Comparison of ENCODE assay signal across 8 cellular contexts in the genomic region with DNA sequence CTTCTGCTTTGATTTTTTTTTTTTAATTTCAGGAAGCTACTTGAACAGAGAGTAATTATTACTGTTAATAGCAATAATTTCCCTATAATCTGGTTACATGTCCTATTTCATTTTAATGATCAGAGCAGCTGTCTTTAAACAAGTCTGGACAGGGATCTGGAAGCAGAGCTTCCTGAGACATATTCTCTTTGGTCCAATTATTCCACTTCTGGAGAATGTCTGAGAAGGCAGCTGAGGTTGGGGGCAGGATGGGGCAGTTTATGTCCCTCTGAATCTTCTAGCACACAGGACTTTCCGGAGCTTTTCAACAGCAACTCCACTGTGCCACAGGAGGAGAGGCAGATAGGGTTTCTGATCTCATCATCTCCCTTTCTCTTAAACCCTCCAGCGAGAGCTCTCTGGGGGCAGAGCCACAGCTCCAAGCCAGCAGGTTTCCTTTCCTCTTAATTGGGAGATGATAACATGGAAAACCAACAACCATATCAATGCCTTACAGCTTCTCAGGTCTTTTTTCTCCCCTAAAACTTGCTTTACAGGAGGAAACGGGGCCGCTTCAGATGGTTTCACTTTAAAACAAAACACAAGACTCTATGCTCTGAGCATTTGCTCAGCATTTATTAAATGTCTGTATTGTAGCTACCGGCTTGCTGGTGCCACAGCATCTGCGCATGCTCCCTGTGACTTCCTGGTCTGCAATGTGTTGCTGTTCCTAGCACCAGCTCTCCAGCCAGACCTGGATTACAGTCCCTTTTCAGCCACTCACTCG.
DNase-seq lines count a peak whose midpoint lies in the region; ATAC-seq and TF ChIP-seq lines count a peak whose summit lies in the region.

No MANE protein-coding gene starts in this region.

- H3K27ac ChIP-seq in foreskin keratinocyte, result no peak overlapping the region

- H3K4me1 ChIP-seq in foreskin keratinocyte, result peaks cover 26% of the 10 kb centered on the region

- DNase-seq in GM03348 (ENCODE audit: low spot score) (peak; percentile 85), foreskin keratinocyte (peak in 1 of 2 donors; percentile 35), pons (ENCODE audit: low spot score) (peak; percentile 74), cortex of kidney (lab: John Stamatoyannopoulos, UW) (no peak), ecto neural progenitor cell (ENCODE audit: low spot score) (no peak)
- DNase-seq in activated CD4-positive, alpha-beta T cell treated with anti-CD3 and anti-CD28 coated beads for 1 hour, result peak; percentile 11

- ATAC-seq in HG03039 (IDR thresholded peaks at IDR 0.05; ENCODE audit: unreplicated experiment), result peak; percentile 74
- peak; percentile 12 for ATAC-seq in foreskin keratinocyte
- no peak for ATAC-seq in HG03439 (IDR thresholded peaks at IDR 0.05; ENCODE audit: unreplicated experiment)

- H3K27me3 ChIP-seq in foreskin keratinocyte, result no peaks in the 10 kb centered on the region

- no peak for TF ChIP-seq CTCF in foreskin keratinocyte (conservative IDR thresholded peaks at IDR 0.05)

Comparison
In these comparisons a context has a peak if more than half of its experiments do, and no peak if none do; other contexts are left out.
1. DNase-seq: peak in GM03348 (single experiment), activated CD4-positive, alpha-beta T cell treated with anti-CD3 and anti-CD28 coated beads for 1 hour (single experiment) and pons (single experiment); none in cortex of kidney (single experiment) and ecto neural progenitor cell (single experiment).